Comparison of ENCODE assay signal across 8 cellular contexts in genomic region chr1:157156058-157156541, GRCh38. TPM values are rescaled to one million over a fixed set of nuclear protein-coding genes. Genes with fewer than 3 reads are reported as not detected.
DNase-seq lines count a peak whose midpoint lies in the region; ATAC-seq, FAIRE-seq and TF ChIP-seq lines count a peak whose summit lies in the region.

No MANE protein-coding gene starts in this region.

- TF ChIP-seq CTCF in OCI-LY3 (IDR thresholded peaks at IDR 0.05; ENCODE audit: low read depth, low read length): peak; percentile 98
- peak; percentile 86 to 93 for TF ChIP-seq CTCF in endothelial cell of umbilical vein (IDR thresholded peaks at IDR 0.05; ENCODE audit: extremely low read depth in 1 of 2, insufficient read depth in 1 of 2, low read depth in 1 of 2, low read length in 2 of 2)

- H3K79me2 ChIP-seq in OCI-LY3 (ENCODE audit: low read length): no peaks in the 10 kb centered on the region
- no peaks in the 10 kb centered on the region for H3K79me2 ChIP-seq in endothelial cell of umbilical vein (ENCODE audit: control insufficient read depth, insufficient read depth, low read length)

- no TSS peak for BruUV-seq in endothelial cell of umbilical vein (replicated peaks; lab: Mats Ljungman, UMichigan)

- dilution Hi-C loops in endothelial cell of umbilical vein (cut with MboI; ENCODE audit: extremely low pct_ligation_motif_present, low sequenced_read_pairs): no loop called here

- H3K27ac ChIP-seq in OCI-LY3 (ENCODE audit: low read length): no peak overlapping the region
- H3K27ac ChIP-seq in endothelial cell of umbilical vein (ENCODE audit: insufficient read depth, low read depth, low read length): no peak overlapping the region

- H4K20me1 ChIP-seq in OCI-LY3 (ENCODE audit: insufficient read depth, low read length) (no peaks in the 10 kb centered on the region), endothelial cell of umbilical vein (replicated peaks; ENCODE audit: control insufficient read depth, extremely low read depth, insufficient read depth, low read length) (no peaks in the 10 kb centered on the region)

- H3K9ac ChIP-seq in OCI-LY3 (ENCODE audit: low read length) (peak overlapping the region; percentile 55), endothelial cell of umbilical vein (replicated peaks; ENCODE audit: extremely low read depth, insufficient read depth, low read length) (no peak overlapping the region)

- peak overlapping the region in 3 of 8 donors; percentile 8 to 24 (median 20) for H3K4me3 Mint-ChIP-seq in naive B cell
- peak overlapping the region; percentile 65 for H3K4me3 Mint-ChIP-seq in stimulated activated memory B cell treated with anti-CD40 and anti-IgM and Interleukin-4, amounts not matched to agents 10 μg/mL and 1 μg/mL and 100 μg/mL, for 72 hours

- H3K4me3 ChIP-seq in OCI-LY3 (ENCODE audit: low read length): peak overlapping the region; percentile 73
- H3K4me3 ChIP-seq in endothelial cell of umbilical vein (replicated peaks in 1 of 3; ENCODE audit: insufficient read depth in 1 of 3, low read depth in 1 of 3, low read length in 3 of 3): no peak overlapping the region

- H3K4me1 ChIP-seq in OCI-LY3 (ENCODE audit: low read length) (peaks cover 28% of the 10 kb centered on the region), endothelial cell of umbilical vein (ENCODE audit: control insufficient read depth, extremely low read depth, insufficient read depth, low read length) (peaks cover 23% of the 10 kb centered on the region)

- TF ChIP-seq POLR2A in endothelial cell of umbilical vein (IDR thresholded peaks at IDR 0.05; ENCODE audit: low read depth, low read length): no peak

- peak; percentile 52 for ATAC-seq in HG03432 (IDR thresholded peaks at IDR 0.05; ENCODE audit: unreplicated experiment)
- ATAC-seq in naive B cell (ENCODE audit: low read depth in 2 of 2): peak; percentile 62 to 79
- peak; percentile 70 for ATAC-seq in stimulated activated memory B cell treated with anti-CD40 and anti-IgM and Interleukin-4, amounts not matched to agents 10 μg/mL and 1 μg/mL and 100 μg/mL, for 72 hours
- no peak for ATAC-seq in GM21528 (IDR thresholded peaks at IDR 0.05; ENCODE audit: low FRiP score, unreplicated experiment)

- no peaks in the 10 kb centered on the region for H3K36me3 ChIP-seq in OCI-LY3 (replicated peaks; ENCODE audit: low read depth, low read length)
- H3K36me3 ChIP-seq in endothelial cell of umbilical vein (ENCODE audit: control insufficient read depth in 2 of 2, extremely low read depth in 1 of 2, insufficient read depth in 2 of 2, low read length in 2 of 2): no peaks in the 10 kb centered on the region

- DNase-seq in COR-L47 (lab: John Stamatoyannopoulos, UW) (peak; percentile 66), endothelial cell of umbilical vein (ENCODE audit: low read depth, low spot score) (peak; percentile 60), naive B cell (peak; percentile 65)
- DNase-seq in activated CD8-positive, alpha-beta memory T cell treated with anti-CD3 and anti-CD28 coated beads, Interleukin-2, amount 50 U/mL, for 4 hours: peak; percentile 81

- H2AFZ ChIP-seq in OCI-LY3 (ENCODE audit: low read depth, low read length) (peak overlapping the region; percentile 82), endothelial cell of umbilical vein (ENCODE audit: low read depth, low read length) (peak overlapping the region; percentile 58)

- intact Hi-C loops in endothelial cell of umbilical vein (cut with micrococcal nuclease): loop anchor here (1.0 to 5.0 kb wide), 4 partner anchors 50 to 229 kb away; partner anchors contain the start of gene ARHGEF11

- POLR2A ChIA-PET in endothelial cell of umbilical vein (lab: Charles Lee): interaction anchor here (0.6 to 1.4 kb wide), 2 partner anchors 55 to 66 kb away, joined by 4 to 7 read pairs; no protein-coding TSS in a partner anchor

- H3K27me3 ChIP-seq in OCI-LY3 (ENCODE audit: low read depth, low read length) (peaks cover 20% of the 10 kb centered on the region), endothelial cell of umbilical vein (ENCODE audit: control insufficient read depth in 2 of 2, insufficient read depth in 2 of 2, low read length in 2 of 2) (peaks cover 5 to 7% of the 10 kb centered on the region in 2 experiments)

- no peaks in the 10 kb centered on the region for H3K9me1 ChIP-seq in endothelial cell of umbilical vein (replicated peaks; ENCODE audit: control insufficient read depth, extremely low read depth, insufficient read depth, low read length)

- H3K27ac Mint-ChIP-seq in naive B cell: peak overlapping the region in 3 of 6 donors; percentile 36 to 74 (median 57)
- H3K27ac Mint-ChIP-seq in stimulated activated memory B cell treated with anti-CD40 and anti-IgM and Interleukin-4, amounts not matched to agents 10 μg/mL and 1 μg/mL and 100 μg/mL, for 72 hours: peak overlapping the region; percentile 81

- peak; percentile 72 for FAIRE-seq in endothelial cell of umbilical vein (lab: Jason Lieb, UNC)

- H3K27me3 Mint-ChIP-seq in naive B cell: peaks cover 35 to 77% (median 59%) of the 10 kb centered on the region in 3 donors
- H3K27me3 Mint-ChIP-seq in stimulated activated memory B cell treated with anti-CD40 and anti-IgM and Interleukin-4, amounts not matched to agents 10 μg/mL and 1 μg/mL and 100 μg/mL, for 72 hours: peaks cover 55% of the 10 kb centered on the region

- H3K9me3 ChIP-seq in OCI-LY3 (ENCODE audit: insufficient read depth, low read length) (no peaks in the 10 kb centered on the region), endothelial cell of umbilical vein (replicated peaks; ENCODE audit: control insufficient read depth, insufficient read depth, low read length) (no peaks in the 10 kb centered on the region)

- no peaks in the 10 kb centered on the region for H3K36me3 Mint-ChIP-seq in naive B cell
- no peaks in the 10 kb centered on the region for H3K36me3 Mint-ChIP-seq in stimulated activated memory B cell treated with anti-CD40 and anti-IgM and Interleukin-4, amounts not matched to agents 10 μg/mL and 1 μg/mL and 100 μg/mL, for 72 hours

- CTCF ChIA-PET in endothelial cell of umbilical vein (lab: Charles Lee): interaction anchor here (0.6 to 14.5 kb wide), 29 partner anchors 9 to 189 kb away, joined by 3 to 1121 read pairs (median 6); partner anchors contain the start of gene ETV3

- H3K4me2 ChIP-seq in OCI-LY3 (ENCODE audit: low read length) (peak overlapping the region; percentile 88), endothelial cell of umbilical vein (ENCODE audit: insufficient read depth, low read length) (no peak overlapping the region)

- no peaks in the 10 kb centered on the region for H3K9me3 Mint-ChIP-seq in naive B cell
- no peaks in the 10 kb centered on the region for H3K9me3 Mint-ChIP-seq in stimulated activated memory B cell treated with anti-CD40 and anti-IgM and Interleukin-4, amounts not matched to agents 10 μg/mL and 1 μg/mL and 100 μg/mL, for 72 hours

- peaks cover 5 to 6% (median 5%) of the 10 kb centered on the region in 3 donors for H3K4me1 Mint-ChIP-seq in naive B cell
- peaks cover 29% of the 10 kb centered on the region for H3K4me1 Mint-ChIP-seq in stimulated activated memory B cell treated with anti-CD40 and anti-IgM and Interleukin-4, amounts not matched to agents 10 μg/mL and 1 μg/mL and 100 μg/mL, for 72 hours

TF ChIP-seq in endothelial cell of umbilical vein, 7 proteins besides CTCF, POLR2A, EP300 and RAD21:
- TF ChIP-seq EZH2 (IDR thresholded peaks at IDR 0.05; ENCODE audit: borderline replicate concordance, low read depth, low read length, severe bottlenecking) (no peak), MAX (IDR thresholded peaks at IDR 0.05; ENCODE audit: insufficient read depth, insufficient read length) (no peak), GATA2 (IDR thresholded peaks at IDR 0.05; ENCODE audit: insufficient read depth, insufficient read length, low read depth, low read length) (no peak), MYC (IDR thresholded peaks at IDR 0.05; ENCODE audit: low read depth, low read length) (no peak), FOS (IDR thresholded peaks at IDR 0.05; ENCODE audit: borderline replicate concordance, insufficient read depth, low read length) (no peak), POLR2AphosphoS5 (IDR thresholded peaks at IDR 0.05; ENCODE audit: insufficient read depth, low read depth, low read length) (no peak)

RNA-seq across cellular contexts. Expression of gene ETV3, which starts 17.9 kb away (rescaled TPM):
- 22.3 and 25.2 TPM in 2 replicates for total RNA-seq in endothelial cell of umbilical vein
- polyA plus RNA-seq in endothelial cell of umbilical vein (5.9 and 6.8 TPM in 2 replicates), naive B cell (ENCODE audit: low read depth in 6 of 6) (10 to 100 TPM in 4 of 6 donors, 1 to 10 TPM in 2; 2.3 to 14.5 (median 12.3) TPM)
- polyA plus RNA-seq in endothelial cell of umbilical vein (2011; cell fraction: cytosol; rRNA removed): 6.7 and 6.8 TPM in 2 replicates
- 14.2 and 18.0 TPM in 2 replicates for polyA plus RNA-seq in endothelial cell of umbilical vein (2011; cell fraction: nucleus; rRNA removed)
- polyA plus RNA-seq in endothelial cell of umbilical vein (2012): 10.5 and 10.7 TPM in 2 replicates
- 23.6 and 25.7 TPM in 2 replicates for polyA minus RNA-seq in endothelial cell of umbilical vein
- polyA minus RNA-seq in endothelial cell of umbilical vein (2011; cell fraction: cytosol; rRNA and poly(A)+ RNA removed): 10.2 TPM
- polyA minus RNA-seq in endothelial cell of umbilical vein (2011; cell fraction: nucleus; rRNA and poly(A)+ RNA removed): 32.4 and 35.4 TPM in 2 replicates

RNA-seq across cellular contexts. Expression of gene ETV3L, which starts 56.5 kb away (rescaled TPM):
- not detected in 2 replicates for total RNA-seq in endothelial cell of umbilical vein
- polyA plus RNA-seq in endothelial cell of umbilical vein: not detected in 2 replicates
- polyA plus RNA-seq in endothelial cell of umbilical vein (2011; cell fraction: cytosol; rRNA removed): not detected in 2 replicates
- not detected in 2 replicates for polyA plus RNA-seq in endothelial cell of umbilical vein (2011; cell fraction: nucleus; rRNA removed)
- not detected in 2 replicates for polyA plus RNA-seq in endothelial cell of umbilical vein (2012)
- polyA minus RNA-seq in endothelial cell of umbilical vein: not detected in 2 replicates
- polyA minus RNA-seq in endothelial cell of umbilical vein (2011; cell fraction: cytosol; rRNA and poly(A)+ RNA removed): not detected
- not detected in 2 replicates for polyA minus RNA-seq in endothelial cell of umbilical vein (2011; cell fraction: nucleus; rRNA and poly(A)+ RNA removed)
- not detected for polyA plus RNA-seq in naive B cell (ENCODE audit: low read depth in 6 of 6)
